ENCODE assay signal across 8 cellular contexts in the genomic region with DNA sequence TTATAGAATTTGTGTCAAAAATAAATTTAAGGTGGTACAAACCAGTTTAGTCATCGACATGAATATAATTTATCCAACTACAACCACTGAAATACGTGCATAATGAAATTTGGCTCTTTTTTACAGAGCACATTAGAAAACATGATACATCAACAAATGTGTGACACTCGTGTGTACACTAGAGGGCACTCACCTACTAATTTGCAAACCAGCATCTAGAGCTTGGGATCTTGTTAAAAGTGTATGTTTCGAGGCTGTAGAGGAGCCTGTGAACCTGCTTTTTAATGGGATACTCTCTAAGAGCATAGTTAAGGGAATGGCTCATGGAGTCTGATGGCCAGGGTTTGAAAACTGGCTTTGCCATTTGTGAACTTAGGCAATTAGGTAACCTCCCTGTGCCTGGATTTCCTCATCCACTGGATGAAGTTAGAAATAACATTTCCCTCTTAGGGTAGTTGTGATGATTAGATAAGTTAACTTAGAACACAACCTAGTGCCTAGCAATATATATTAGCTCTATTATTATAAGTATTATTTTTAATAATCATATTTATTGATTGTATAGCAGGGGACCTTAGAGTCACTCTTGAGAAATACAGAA. TPM values are rescaled to one million over a fixed set of nuclear protein-coding genes. Genes with fewer than 3 reads are reported as not detected.
DNase-seq lines count a peak whose midpoint lies in the region; ATAC-seq and TF ChIP-seq lines count a peak whose summit lies in the region.

No MANE protein-coding gene starts in this region.

- in situ Hi-C loops in SK-MEL-5 (cut with HindIII; ENCODE audit: low pct_unique_long_range_greater_than_20kb, low sequenced_read_pairs) = loop anchor here (25.0 kb wide), 1 partner anchor 185 kb away; no protein-coding TSS in a partner anchor

- H3K27ac Mint-ChIP-seq in naive B cell = no peak overlapping the region

- DNase-seq in AG09309 (ENCODE audit: low read depth) (peak; percentile 49), GM04504 (ENCODE audit: low read depth) (peak; percentile 40), H7 (peak; percentile 33), LHCN-M2 (ENCODE audit: low read depth) (peak; percentile 69), SK-MEL-5 (ENCODE audit: low read depth, low spot score) (peak; percentile 86), naive B cell (peak; percentile 7), putamen (ENCODE audit: low spot score) (no peak)

- H3K27me3 Mint-ChIP-seq in naive B cell = peaks cover 4 to 9% (median 5%) of the 10 kb centered on the region in 3 donors

- H3K9me3 Mint-ChIP-seq in naive B cell = peaks cover 0 to 6% (median under 1%) of the 10 kb centered on the region in 7 donors

- ATAC-seq in esophagus mucosa (peak; percentile 71), naive B cell (ENCODE audit: low read depth in 2 of 2) (peak in 1 of 2 donors; percentile 49)

- no peaks in the 10 kb centered on the region for H3K27me3 ChIP-seq in H7 (ENCODE audit: control insufficient read depth, insufficient read depth, low read length)

- H3K4me3 Mint-ChIP-seq in naive B cell = no peak overlapping the region

- TF ChIP-seq CTCF in AG09309 (IDR thresholded peaks at IDR 0.05; ENCODE audit: control insufficient read depth, insufficient read depth, low read depth, low read length, missing control alignments) = peak; percentile 72

- H3K4me1 Mint-ChIP-seq in naive B cell = peaks cover 0 to 6% (median 0%) of the 10 kb centered on the region in 3 donors

- no peak overlapping the region for H3K4me3 ChIP-seq in AG09309 (ENCODE audit: control insufficient read depth, low read depth, low read length)
- no peak overlapping the region for H3K4me3 ChIP-seq in H7 (ENCODE audit: insufficient read depth, low read depth, low read length)

- no peaks in the 10 kb centered on the region for H3K36me3 Mint-ChIP-seq in naive B cell

- H3K36me3 ChIP-seq in H7 (replicated peaks; ENCODE audit: control insufficient read depth, insufficient read depth, low read length) = no peaks in the 10 kb centered on the region

RNA-seq across cellular contexts. Expression of gene CPOX, which starts 8.8 kb away (rescaled TPM):
- 36.6 and 39.4 TPM in 2 replicates for total RNA-seq in H7 (2014; rRNA removed; shearing (Covaris generic))
- total RNA-seq in LHCN-M2 (2014; rRNA removed) (41.7 TPM in 2 replicates), esophagus mucosa (15.4 TPM)
- 10.6 TPM for polyA plus RNA-seq in LHCN-M2 (2012)
- total RNA-seq in SK-MEL-5 (2014; rRNA removed; shearing (Covaris generic)) = 66.4 and 69.5 TPM in 2 replicates
- 100 and 114 TPM in 2 replicates for polyA plus RNA-seq in SK-MEL-5 (2015; cell fraction: cytosol; rRNA removed)
- polyA plus RNA-seq in SK-MEL-5 (2015; cell fraction: nucleus; rRNA removed) = 143 and 173 TPM in 2 replicates
- polyA plus RNA-seq in naive B cell (ENCODE audit: low read depth in 6 of 6) = 1 to 10 TPM; 1.9 to 3.5 (median 2.4) TPM
